9 cellular contexts compared by ENCODE assay signal in the genomic region with DNA sequence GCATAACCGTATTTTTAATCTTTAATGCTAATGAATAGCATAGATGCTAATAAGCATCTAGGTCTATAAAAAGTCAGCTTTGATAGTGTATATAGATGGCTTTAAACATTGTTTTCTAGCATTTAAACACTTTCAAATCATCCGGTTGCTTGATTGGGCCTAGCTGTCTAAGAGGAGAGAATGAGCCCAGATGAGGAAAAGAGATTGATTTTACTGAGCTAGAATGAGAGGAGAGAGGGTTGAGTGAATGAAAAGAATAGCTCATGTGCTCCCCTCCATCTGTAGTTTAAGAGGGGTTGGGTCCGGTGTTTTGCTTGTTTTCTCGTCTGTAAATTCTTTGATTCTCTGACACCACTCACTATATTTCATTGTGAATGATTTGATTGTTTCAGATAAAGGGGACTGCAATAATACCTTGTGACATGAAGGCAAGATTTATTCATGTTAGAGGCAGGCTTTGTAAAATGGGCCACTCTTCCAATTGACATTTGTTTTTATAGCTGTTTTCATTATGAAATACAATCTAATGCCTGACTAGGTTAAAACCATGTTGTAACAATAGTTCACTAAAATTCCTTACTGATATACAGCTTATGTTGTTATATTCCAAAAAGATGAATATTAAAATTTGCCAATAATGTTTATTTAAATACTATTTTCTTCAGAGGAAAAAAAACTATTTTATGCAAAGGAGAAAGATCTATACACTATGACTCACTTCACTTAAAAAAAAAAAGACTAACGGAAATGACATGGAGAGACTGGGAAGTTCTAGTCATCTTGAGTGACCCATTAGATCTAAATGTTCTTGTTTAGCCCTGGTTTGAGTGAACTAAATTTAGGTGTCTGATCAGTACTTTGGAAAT. TPM values are rescaled to one million over a fixed set of nuclear protein-coding genes. Genes with fewer than 3 reads are reported as not detected.
DNase-seq lines count a peak whose midpoint lies in the region; ATAC-seq, FAIRE-seq and TF ChIP-seq lines count a peak whose summit lies in the region.
"Had no signal": no experiment of that assay in that cellular context is flagged by ENCODE, and none has a peak within 500 bp of the region (broad histone marks: within the 10 kb centered on the region; RNA-seq: fewer than 3 reads in every experiment).

No MANE protein-coding gene starts in this region.

- POLR2A ChIA-PET in MCF 10A (lab: Yijun Ruan, JAX) = interaction anchor here (0.8 to 19.9 kb wide), 34 partner anchors 11 to 405 kb away, joined by 3 to 480 read pairs (median 6); partner anchors contain the start of genes CEBPB, PEDS1 and UBE2V1

- FAIRE-seq in GM19239 (lab: Jason Lieb, UNC) = no peak

- WGBS in mesodermal cell (ENCODE audit: insufficient coverage in 2 of 2), 2 experiments = 83% methylated on average over 2 of the region's 5 CpGs; no CpG with 5 or more reads in 1 of the 2 experiments

- no peaks in the 10 kb centered on the region for H3K27me3 Mint-ChIP-seq in MCF 10A (ENCODE audit: insufficient read depth, unreplicated experiment)

- peak overlapping the region; percentile 93 for H3K27ac Mint-ChIP-seq in MCF 10A (ENCODE audit: low read depth, unreplicated experiment)

- H3K9me3 Mint-ChIP-seq in MCF 10A (ENCODE audit: unreplicated experiment) = no peaks in the 10 kb centered on the region

- ATAC-seq in HG02759 (IDR thresholded peaks at IDR 0.05; ENCODE audit: unreplicated experiment) = no peak

- DNase-seq in M059J (ENCODE audit: low read depth) (peak; percentile 81), MCF 10A (ENCODE audit: unreplicated experiment) (peak; percentile 55), DMS 273 treated with DMSO at 0.1 percent for 48 hours (lab: John Stamatoyannopoulos, UW) (no peak), GM19239 (ENCODE audit: insufficient read length, low spot score) (no peak), SHP77 (lab: John Stamatoyannopoulos, UW) (no peak)
- DNase-seq: NCI-H1105 had no signal

- TF ChIP-seq CTCF in MCF 10A (IDR thresholded peaks at IDR 0.05; ENCODE audit: unreplicated experiment) = no peak

- H3K36me3 Mint-ChIP-seq in MCF 10A (ENCODE audit: insufficient read depth, unreplicated experiment) = peaks cover 10% of the 10 kb centered on the region

- H3K4me3 ChIP-seq in ACC112 (ENCODE audit: low read depth, low read length) (peak overlapping the region; percentile 93), mesodermal cell (ENCODE audit: extremely low read depth, insufficient read depth, low read length, poor library complexity, severe bottlenecking) (peak overlapping the region; percentile 96)

- no peaks in the 10 kb centered on the region for H3K36me3 ChIP-seq in ACC112 (ENCODE audit: insufficient read depth, low read length)
- peaks cover 13% of the 10 kb centered on the region for H3K36me3 ChIP-seq in mesodermal cell (ENCODE audit: control insufficient read depth, insufficient read depth, low read length)

- H3K79me2 ChIP-seq in ACC112 (ENCODE audit: control insufficient read depth, insufficient read depth, low read length, unreplicated experiment) = peaks cover 83% of the 10 kb centered on the region

- H3K4me1 Mint-ChIP-seq in MCF 10A (ENCODE audit: insufficient read depth, unreplicated experiment) = peaks cover 41% of the 10 kb centered on the region

- H3K27ac ChIP-seq in ACC112 (ENCODE audit: low read depth, low read length) (peak overlapping the region; percentile 95), mesodermal cell (ENCODE audit: low read depth, low read length, severe bottlenecking) (peak overlapping the region; percentile 78)

- intact Hi-C loops in MCF 10A (cut with micrococcal nuclease) = loop anchor here (5.0 kb wide), 1 partner anchor 36 kb away; no protein-coding TSS in a partner anchor

- no peaks in the 10 kb centered on the region for H3K27me3 ChIP-seq in ACC112 (ENCODE audit: insufficient read depth, low read length)

- H3K4me1 ChIP-seq in ACC112 (ENCODE audit: control insufficient read depth, insufficient read depth, low read length, unreplicated experiment) (peaks cover 54% of the 10 kb centered on the region), mesodermal cell (ENCODE audit: control insufficient read depth, insufficient read depth, low read length, poor library complexity, severe bottlenecking) (peaks cover 58% of the 10 kb centered on the region)

- H3K9me3 ChIP-seq in mesodermal cell (ENCODE audit: control insufficient read depth, low read length) = no peaks in the 10 kb centered on the region

- CTCF ChIA-PET in MCF 10A (lab: Yijun Ruan, JAX) = interaction anchor here (0.5 to 5.9 kb wide), 24 partner anchors 10 to 376 kb away, joined by 3 to 35 read pairs (median 4); no protein-coding TSS in a partner anchor

- H2AFZ ChIP-seq in ACC112 (ENCODE audit: low read length, unreplicated experiment) = no peak overlapping the region

- peak overlapping the region; percentile 91 for H3K4me3 Mint-ChIP-seq in MCF 10A (ENCODE audit: unreplicated experiment)

- TSS peak; percentile 88 for BruUV-seq in MCF 10A (replicated peaks; lab: Mats Ljungman, UMichigan)

RNA-seq across cellular contexts. Expression of gene PTPN1, which starts 3.2 kb away (rescaled TPM):
- 62.0 and 84.9 TPM in 2 replicates for total RNA-seq in M059J (2014; rRNA removed; shearing (Covaris generic))
- 56.4 and 63.0 TPM in 2 replicates for total RNA-seq in MCF 10A (2022)
- 43.3 TPM for polyA plus RNA-seq in mesodermal cell (2013, experiment 1 of 2)
- 40.9 TPM for polyA plus RNA-seq in mesodermal cell (2013, experiment 2 of 2)

Comparison
In these comparisons a context has a peak if more than half of its experiments do, and no peak if none do; other contexts are left out.
1. DNase-seq: peak in M059J (single experiment) and MCF 10A (single experiment); none in DMS 273 treated with DMSO at 0.1 percent for 48 hours (single experiment), GM19239 (single experiment) and SHP77 (0 of 2).